Comparison of ENCODE assay signal across 12 cellular contexts in the genomic region with DNA sequence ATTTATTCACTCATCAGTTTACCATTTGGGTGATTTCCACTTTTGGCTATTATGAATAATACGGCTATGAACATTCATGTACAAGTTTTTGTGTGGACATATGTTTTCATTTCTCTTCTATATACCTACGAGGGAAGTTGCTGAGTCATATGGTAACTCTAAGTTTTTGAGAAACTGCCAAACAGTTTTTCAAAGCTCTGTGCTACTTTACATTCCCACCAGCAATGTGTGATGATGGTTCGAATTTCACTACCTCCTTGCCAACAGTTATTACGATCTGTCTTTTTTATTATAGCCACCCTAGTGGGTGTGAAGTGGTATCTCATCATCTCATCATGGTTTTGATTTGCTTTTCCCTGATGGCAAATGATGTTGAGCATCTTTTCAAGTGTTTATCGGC.
DNase-seq lines count a peak whose midpoint lies in the region; ATAC-seq, FAIRE-seq and TF ChIP-seq lines count a peak whose summit lies in the region.
"Had no signal": no experiment of that assay in that cellular context is flagged by ENCODE, and none has a peak within 500 bp of the region (broad histone marks: within the 10 kb centered on the region; RNA-seq: fewer than 3 reads in every experiment).

No MANE protein-coding gene starts in this region.

- no peak overlapping the region for H3K18ac ChIP-seq in IMR-90 (ENCODE audit: low read depth, low read length)

- in situ Hi-C loops in HepG2 (cut with HindIII; ENCODE audit: extremely low pct_ligation_motif_present, low pct_unique_long_range_greater_than_20kb) = no loop called here
- in situ Hi-C loops in IMR-90 (cut with MboI; ENCODE audit: low sequenced_read_pairs) = no loop called here

- no peaks in the 10 kb centered on the region for H3K79me1 ChIP-seq in IMR-90 (ENCODE audit: low read depth in 1 of 2, low read length in 2 of 2)

- no TSS peak for BruUV-seq in HepG2 (replicated peaks; lab: Mats Ljungman, UMichigan)
- BruUV-seq in IMR-90 (replicated peaks; lab: Mats Ljungman, UMichigan) = no TSS peak

- CTCF ChIA-PET in HepG2 (lab: Yijun Ruan, JAX; ENCODE audit: low intra/inter-chr PET ratio, low total read pairs) = no interaction called here
- CTCF ChIA-PET in IMR-90 (lab: Yijun Ruan, JAX) = interaction anchor here (0.6 kb wide), 1 partner anchor 185 kb away, joined by 5 read pairs; no protein-coding TSS in a partner anchor

- H3K23ac ChIP-seq in IMR-90 (ENCODE audit: low read depth, low read length) = no peak overlapping the region

- no peak overlapping the region for H3K9ac ChIP-seq in HepG2 (ENCODE audit: insufficient read depth, low read depth, low read length)
- no peak overlapping the region for H3K9ac ChIP-seq in IMR-90 (ENCODE audit: low read depth, low read length)
- H3K9ac ChIP-seq: BLaER1 treated with 17β-estradiol and CSF1 and Interleukin-3, amounts not matched to agents 10 nM and 100 nM had no signal

- H2BK120ac ChIP-seq in IMR-90 (ENCODE audit: low read depth, low read length) = no peak overlapping the region

- H3K27me3 ChIP-seq in HepG2 (ENCODE audit: control insufficient read depth in 1 of 2, insufficient read depth in 2 of 2, low read length in 2 of 2) = peaks cover 0 to 26% of the 10 kb centered on the region in 2 experiments; a peak in 3 of 5 replicates
- H3K27me3 ChIP-seq in right lobe of liver = no peaks in the 10 kb centered on the region
- peaks cover 8% of the 10 kb centered on the region for H3K27me3 ChIP-seq in IMR-90 (ENCODE audit: control insufficient read depth, insufficient read depth, low read length)
- H3K27me3 ChIP-seq in hepatocyte = no peaks in the 10 kb centered on the region
- H3K27me3 ChIP-seq: BLaER1 treated with 17β-estradiol and CSF1 and Interleukin-3, amounts not matched to agents 10 nM and 100 nM had no signal

- H3K9me3 ChIP-seq in HepG2 (ENCODE audit: low read length) (no peaks in the 10 kb centered on the region), right lobe of liver (no peaks in the 10 kb centered on the region), IMR-90 (ENCODE audit: control insufficient read depth, insufficient read depth, low read length) (no peaks in the 10 kb centered on the region), hepatocyte (ENCODE audit: low read depth) (no peaks in the 10 kb centered on the region)
- H3K9me3 ChIP-seq: BLaER1 treated with 17β-estradiol and CSF1 and Interleukin-3, amounts not matched to agents 10 nM and 100 nM had no signal

- no peak for TF ChIP-seq CTCF in HepG2 (CRISPR knock-in tag; IDR thresholded peaks at IDR 0.05)
- TF ChIP-seq CTCF in right lobe of liver (IDR thresholded peaks at IDR 0.05) = no peak
- TF ChIP-seq CTCF in IMR-90 (conservative IDR thresholded peaks at IDR 0.05; ENCODE audit: low read depth, low read length) = no peak
- no peak for TF ChIP-seq CTCF in hepatocyte (IDR thresholded peaks at IDR 0.05; ENCODE audit: poor library complexity)

- no peak overlapping the region for H4K5ac ChIP-seq in IMR-90 (ENCODE audit: low read depth, low read length)

- no peak for TF ChIP-seq POLR2A in HepG2 (IDR thresholded peaks at IDR 0.05; ENCODE audit: insufficient read depth in 1 of 2, low read depth in 2 of 2, low read length in 2 of 2)
- no peak for TF ChIP-seq POLR2A in right lobe of liver (IDR thresholded peaks at IDR 0.05)
- TF ChIP-seq POLR2A in IMR-90 (IDR thresholded peaks at IDR 0.05; ENCODE audit: low read depth, low read length) = no peak

- H3K9me1 ChIP-seq in IMR-90 (ENCODE audit: insufficient read depth, low read length) = no peaks in the 10 kb centered on the region

- TF ChIP-seq EP300 in HepG2 (IDR thresholded peaks at IDR 0.05; ENCODE audit: low read depth in 2 of 2, low read length in 2 of 2) (no peak), HepG2 (CRISPR knock-in tag; IDR thresholded peaks at IDR 0.05; ENCODE audit: borderline replicate concordance) (no peak)

- H3K36me3 ChIP-seq in HepG2 (replicated peaks in 1 of 2; ENCODE audit: control insufficient read depth in 1 of 2, insufficient read depth in 2 of 2, low read length in 2 of 2) = no peaks in the 10 kb centered on the region
- no peaks in the 10 kb centered on the region for H3K36me3 ChIP-seq in right lobe of liver
- no peaks in the 10 kb centered on the region for H3K36me3 ChIP-seq in IMR-90 (ENCODE audit: control insufficient read depth, insufficient read depth, low read length)
- H3K36me3 ChIP-seq in hepatocyte (replicated peaks; ENCODE audit: insufficient read depth, low read depth) = no peaks in the 10 kb centered on the region
- H3K36me3 ChIP-seq: BLaER1 treated with 17β-estradiol and CSF1 and Interleukin-3, amounts not matched to agents 10 nM and 100 nM had no signal

- no peak for TF ChIP-seq RAD21 in HepG2 (CRISPR knock-in tag; IDR thresholded peaks at IDR 0.05)
- no peak for TF ChIP-seq RAD21 in IMR-90 (IDR thresholded peaks at IDR 0.05; ENCODE audit: low read length)

- H3K4me2 ChIP-seq in HepG2 (ENCODE audit: low read depth, low read length) = no peak overlapping the region
- peak overlapping the region; percentile 24; the same call in 1 of the 2 replicates for H3K4me2 ChIP-seq in IMR-90 (ENCODE audit: low read depth, low read length)
- no peak overlapping the region for H3K4me2 ChIP-seq in hepatocyte

- dilution Hi-C loops in IMR-90 (cut with HindIII; ENCODE audit: low sequenced_read_pairs, unreplicated experiment) = no loop called here

- H4K91ac ChIP-seq in IMR-90 (ENCODE audit: insufficient read depth, low read depth, low read length) = no peak overlapping the region

- no peak overlapping the region for H4K8ac ChIP-seq in IMR-90 (ENCODE audit: low read depth in 2 of 2, low read length in 2 of 2)

- H3K4me3 ChIP-seq in HepG2 (replicated peaks in 1 of 3; ENCODE audit: insufficient read depth in 1 of 3, low read depth in 2 of 3, low read length in 3 of 3) (no peak overlapping the region), right lobe of liver (no peak overlapping the region), IMR-90 (ENCODE audit: insufficient read depth, low read depth, low read length) (no peak overlapping the region), hepatocyte (no peak overlapping the region)
- H3K4me3 ChIP-seq: BLaER1 treated with 17β-estradiol and CSF1 and Interleukin-3, amounts not matched to agents 10 nM and 100 nM had no signal

- H3K9me2 ChIP-seq in hepatocyte (replicated peaks; ENCODE audit: insufficient read depth) = no peaks in the 10 kb centered on the region

- H3K79me2 ChIP-seq in HepG2 (ENCODE audit: insufficient read depth, low read length) (no peaks in the 10 kb centered on the region), hepatocyte (no peaks in the 10 kb centered on the region)

- H2BK5ac ChIP-seq in IMR-90 (ENCODE audit: low read depth, low read length, poor library complexity, severe bottlenecking) = no peak overlapping the region

- H3K4me1 ChIP-seq in HepG2 (ENCODE audit: insufficient read depth, low read length) (peaks cover 11% of the 10 kb centered on the region), right lobe of liver (no peaks in the 10 kb centered on the region), IMR-90 (ENCODE audit: control insufficient read depth, insufficient read depth, low read length) (no peaks in the 10 kb centered on the region), hepatocyte (ENCODE audit: insufficient read depth) (peaks cover 7% of the 10 kb centered on the region)

- intact Hi-C loops in HepG2 (cut with micrococcal nuclease; ENCODE audit: unreplicated experiment) (no loop called here), right lobe of liver (cut with DNase I) (no loop called here), IMR-90 (cut with micrococcal nuclease) (no loop called here)

- 33% methylated on average over 5 of the region's 5 CpGs for WGBS in HepG2 (ENCODE audit: low lambda C conversion rate)
- 59% methylated on average over 5 of the region's 5 CpGs for WGBS in right lobe of liver (ENCODE audit: insufficient coverage, low coverage, low lambda C conversion rate, missing lambda C conversion rate)
- WGBS in IMR-90 (ENCODE audit: extremely low coverage in 2 of 2, insufficient read length in 1 of 2), 2 experiments = no CpG with 5 or more reads among the region's 5 CpGs
- 60% methylated on average over 5 of the region's 5 CpGs for WGBS in hepatocyte (ENCODE audit: low lambda C conversion rate, missing lambda C conversion rate)

- no peak overlapping the region for H2BK15ac ChIP-seq in IMR-90 (ENCODE audit: low read depth, low read length)

- ATAC-seq in HepG2 = no peak
- no peak for ATAC-seq in right lobe of liver
- ATAC-seq in IMR-90 (ENCODE audit: low read depth) = peak; percentile 34; the same call in 1 of the 2 replicates
- no peak for ATAC-seq in GM19467 (IDR thresholded peaks at IDR 0.05; ENCODE audit: unreplicated experiment)

- H3K27ac ChIP-seq in HepG2 (ENCODE audit: extremely low read length, insufficient read depth, low read length) (no peak overlapping the region), right lobe of liver (no peak overlapping the region), IMR-90 (ENCODE audit: insufficient read depth, low read length) (no peak overlapping the region), hepatocyte (no peak overlapping the region)

- no peaks in the 10 kb centered on the region for H4K20me1 ChIP-seq in HepG2 (ENCODE audit: insufficient read depth, low read length)
- no peaks in the 10 kb centered on the region for H4K20me1 ChIP-seq in IMR-90 (ENCODE audit: insufficient read depth, low read length)
- H4K20me1 ChIP-seq in hepatocyte (ENCODE audit: insufficient read depth, poor library complexity, severe bottlenecking) = no peaks in the 10 kb centered on the region
- H4K20me1 ChIP-seq: BLaER1 treated with 17β-estradiol and CSF1 and Interleukin-3, amounts not matched to agents 10 nM and 100 nM had no signal

- no peak overlapping the region for H3K14ac ChIP-seq in IMR-90 (replicated peaks; ENCODE audit: low read depth, low read length)

- no peak overlapping the region for H2AFZ ChIP-seq in HepG2 (ENCODE audit: low read length)
- H2AFZ ChIP-seq in IMR-90 (replicated peaks; ENCODE audit: low read length, poor library complexity) = no peak overlapping the region
- H2AFZ ChIP-seq in hepatocyte = no peak overlapping the region

- H3K4ac ChIP-seq in IMR-90 (ENCODE audit: low read depth, low read length) = no peak overlapping the region

- no peak overlapping the region for H3K56ac ChIP-seq in IMR-90 (ENCODE audit: extremely low read depth, insufficient read depth, low read length)

- no peak for FAIRE-seq in HepG2 (lab: Jason Lieb, UNC)
- FAIRE-seq: frontal cortex had no signal

- POLR2A ChIA-PET in HepG2 (lab: Yijun Ruan, JAX) (no interaction called here), IMR-90 (lab: Charles Lee; ENCODE audit: unreplicated experiment) (no interaction called here)

- DNase-seq in HepG2 (ENCODE audit: low spot score) (no peak), right lobe of liver (no peak), IMR-90 (peak; percentile 92), astrocyte of the hippocampus (ENCODE audit: low read depth, low spot score) (peak; percentile 32), NK-92 (lab: John Stamatoyannopoulos, UW; ENCODE audit: unreplicated experiment) (no peak), hepatocyte (ENCODE audit: low spot score) (no peak), GM19240 (ENCODE audit: insufficient read length, low spot score) (no peak)
- DNase-seq: activated effector memory CD4-positive, alpha-beta T cell treated with anti-CD3 and anti-CD28 coated beads, Interleukin-2, amount 50 U/mL, for 16 hours; stimulated activated CD4-positive, alpha-beta T cell treated with anti-CD3 and anti-CD28 coated beads, Interleukin-4, amount 100 ng/mL, for 1 hour had no signal

- H2AK5ac ChIP-seq in IMR-90 (ENCODE audit: low read depth, low read length) = no peak overlapping the region

- no peak overlapping the region for H2BK20ac ChIP-seq in IMR-90 (ENCODE audit: low read depth, low read length)

- H2AK9ac ChIP-seq in IMR-90 (replicated peaks; ENCODE audit: low read depth, low read length, poor library complexity) = no peak overlapping the region

Comparison
In these comparisons a context has a peak if more than half of its experiments do, and no peak if none do; other contexts are left out.
1. DNase-seq: peak in IMR-90 (single experiment) and astrocyte of the hippocampus (single experiment); none in HepG2 (single experiment), right lobe of liver (0 of 3), NK-92 (single experiment), hepatocyte (single experiment) and GM19240 (single experiment).